2 cellular contexts compared by ENCODE assay signal in genomic region chr16:83937267-83937666, GRCh38.
TF ChIP-seq lines count a peak whose summit lies in the region.

No MANE protein-coding gene starts in this region.

TF ChIP-seq in IMR-90, 13 proteins besides CTCF, POLR2A, EP300 and RAD21:
- TF ChIP-seq MAZ (IDR thresholded peaks at IDR 0.05; ENCODE audit: borderline replicate concordance, low read depth, low read length) = no peak

TF ChIP-seq in K562, 482 proteins besides CTCF, POLR2A, EP300 and RAD21:
- TF ChIP-seq KDM1A (IDR thresholded peaks at IDR 0.05) (peak; percentile 37 to 64; a peak in 2 of 4 replicates), CBX3 (IDR thresholded peaks at IDR 0.05; ENCODE audit: borderline replicate concordance in 1 of 2, low read length in 2 of 2) (peak in 1 of 2 experiments; percentile 30; a peak in 1 of 3 replicates), ZBTB7A (IDR thresholded peaks at IDR 0.05; ENCODE audit: borderline replicate concordance, control insufficient read depth, low read depth, low read length) (no peak), RCOR1 (IDR thresholded peaks at IDR 0.05; ENCODE audit: borderline replicate concordance in 1 of 2, low read depth in 2 of 2, low read length in 2 of 2) (peak in 1 of 2 experiments; percentile 56; a peak in 2 of 4 replicates), HES1 (IDR thresholded peaks at IDR 0.05; ENCODE audit: low read depth) (no peak), RBM25 (IDR thresholded peaks at IDR 0.05; ENCODE audit: low read depth, low read length, severe bottlenecking) (peak; percentile 95), BCOR (IDR thresholded peaks at IDR 0.05) (peak; percentile 90), SMARCA5 (IDR thresholded peaks at IDR 0.05) (0 out of 2 replicates have a peak, but pooled peaks have one; percentile 46), ADNP (tag; IDR thresholded peaks at IDR 0.05) (0 out of 2 replicates have a peak, but pooled peaks have one; percentile 24), ARNT (IDR thresholded peaks at IDR 0.05) (no peak), HDAC2 (IDR thresholded peaks at IDR 0.05) (0 out of 2 replicates have a peak, but pooled peaks have one; percentile 28), HBP1 (CRISPR knock-in tag; IDR thresholded peaks at IDR 0.05) (no peak)
